In genomic region chr3:149180057-149180573, GRCh38 we compare ENCODE assay signal across 9 cellular contexts. TPM values are rescaled to one million over a fixed set of nuclear protein-coding genes. Genes with fewer than 3 reads are reported as not detected.
A peak's percentile ranks its signal among the peaks of the same experiment; 100 is the strongest.
DNase-seq lines count a peak whose midpoint lies in the region; ATAC-seq, FAIRE-seq and TF ChIP-seq lines count a peak whose summit lies in the region.
"Had no signal": no experiment of that assay in that cellular context is flagged by ENCODE, and none has a peak within 500 bp of the region (broad histone marks: within the 10 kb centered on the region; RNA-seq: fewer than 3 reads in every experiment).

No MANE protein-coding gene starts in this region.

- peak; percentile 98 for FAIRE-seq in RCC 7860 (lab: Jason Lieb, UNC)

- peak overlapping the region; percentile 79 for H3K27ac ChIP-seq in psoas muscle

- H3K9me3 ChIP-seq in psoas muscle = no peaks in the 10 kb centered on the region

- H3K27me3 ChIP-seq in psoas muscle (ENCODE audit: insufficient read depth in 3 of 3, low read length in 2 of 3) = no peaks in the 10 kb centered on the region

- peak; percentile 100 for DNase-seq in EL
- DNase-seq in RCC 7860 (ENCODE audit: low spot score) = peak; percentile 99
- peak; percentile 100 for DNase-seq in fibroblast of pulmonary artery (ENCODE audit: low read depth)
- DNase-seq in psoas muscle = peak; percentile 85 to 88
- DNase-seq in nucleus accumbens (lab: John Stamatoyannopoulos, UW) = no peak
- DNase-seq in NCI-H2227 treated with DMSO at 0.1 percent for 48 hours (lab: John Stamatoyannopoulos, UW) = no peak
- DNase-seq: T-helper 9 cell had no signal

- ATAC-seq in psoas muscle = peak; percentile 99
- ATAC-seq in GM18520 (IDR thresholded peaks at IDR 0.05; ENCODE audit: unreplicated experiment) = no peak
- no peak for ATAC-seq in HG03521 (IDR thresholded peaks at IDR 0.05; ENCODE audit: unreplicated experiment)

- intact Hi-C loops in psoas muscle (cut with DNase I) = no loop called here

- TF ChIP-seq CTCF in fibroblast of pulmonary artery (IDR thresholded peaks at IDR 0.05; ENCODE audit: low read length, missing control alignments) (no peak), psoas muscle (IDR thresholded peaks at IDR 0.05) (no peak)

- H3K36me3 ChIP-seq in psoas muscle (ENCODE audit: insufficient read depth in 1 of 2, low read depth in 1 of 2) = no peaks in the 10 kb centered on the region

- H3K4me3 ChIP-seq in fibroblast of pulmonary artery (replicated peaks; ENCODE audit: low read depth, low read length) (no peak overlapping the region), psoas muscle (no peak overlapping the region)

- H3K4me1 ChIP-seq in psoas muscle = peaks cover 11% of the 10 kb centered on the region

- 10 to 17% (median 17%) methylated on average over 7 of the region's 7 CpGs for WGBS in psoas muscle, 3 donors

RNA-seq across cellular contexts. Expression of gene CP, which starts 41.5 kb away (rescaled TPM):
- total RNA-seq in psoas muscle = 1 to 10 TPM; 1.0 to 3.5 (median 1.8) TPM
- 1 to 10 TPM in 2 of 3 donors, under 1 TPM in 1; 0.23 to 2.3 (median 2.2) TPM for polyA plus RNA-seq in psoas muscle

RNA-seq across cellular contexts. Expression of gene HPS3, which starts 50.7 kb away (rescaled TPM):
- 1 to 10 TPM; 2.6 to 5.4 (median 3.4) TPM for total RNA-seq in psoas muscle
- polyA plus RNA-seq in psoas muscle = 1 to 10 TPM; 2.2 to 7.3 (median 5.6) TPM

Comparison
In these comparisons a context has a peak if more than half of its experiments do, and no peak if none do; other contexts are left out.
1. DNase-seq: peak in EL (single experiment), RCC 7860 (single experiment), fibroblast of pulmonary artery (single experiment) and psoas muscle (2 of 2); none in nucleus accumbens (0 of 56) and NCI-H2227 treated with DMSO at 0.1 percent for 48 hours (single experiment).
2. ATAC-seq: peak in psoas muscle (4 of 4); none in GM18520 (single experiment) and HG03521 (single experiment).